In genomic region chr12:60231976-60232907, GRCh38 we compare ENCODE assay signal across 25 cellular contexts.
"Had no signal": no experiment of that assay in that cellular context is flagged by ENCODE, and none has a peak within 500 bp of the region (broad histone marks: within the 10 kb centered on the region; RNA-seq: fewer than 3 reads in every experiment).

No MANE protein-coding gene starts in this region.

- H3K27ac Mint-ChIP-seq: endodermal cell; naive thymus-derived CD8-positive, alpha-beta T cell; nephron progenitor cell; stimulated activated naive B cell treated with anti-CD40 and anti-IgM and Interleukin-4, amounts not matched to agents 10 μg/mL and 1 μg/mL and 100 μg/mL, for 72 hours; stimulated activated naive CD8-positive, alpha-beta T cell treated with anti-CD3 and anti-CD28 coated beads, Interleukin-15, Interleukin-2, amounts not matched to agents 100 ng/mL and 50 ng/mL, for 24 hours had no signal

- FAIRE-seq: colon, keratinocyte had no signal

- H3K36me3 ChIP-seq: heart right ventricle, prostate gland, thoracic aorta, tibial nerve, upper lobe of right lung, uterus had no signal

- H3K36me3 Mint-ChIP-seq: naive thymus-derived CD8-positive, alpha-beta T cell; stimulated activated naive B cell treated with anti-CD40 and anti-IgM and Interleukin-4, amounts not matched to agents 10 μg/mL and 1 μg/mL and 100 μg/mL, for 72 hours had no signal

- H3K4me1 ChIP-seq: foreskin keratinocyte, heart right ventricle, prostate gland, tibial nerve, upper lobe of right lung, uterus had no signal

- H3K4me1 Mint-ChIP-seq: naive thymus-derived CD8-positive, alpha-beta T cell; nephron progenitor cell; stimulated activated naive B cell treated with anti-CD40 and anti-IgM and Interleukin-4, amounts not matched to agents 10 μg/mL and 1 μg/mL and 100 μg/mL, for 72 hours had no signal

- DNase-seq: effector CD8-positive, alpha-beta T cell; endodermal cell; foreskin keratinocyte; glutamatergic neuron; heart right ventricle; hippocampal formation; naive thymus-derived CD8-positive, alpha-beta T cell; nephron progenitor cell; nucleus accumbens; right cardiac atrium; stimulated activated CD4-positive, alpha-beta T cell treated with anti-CD3 and anti-CD28 coated beads, Interleukin-15, amount 100 ng/mL, for 24 hours; stimulated activated CD4-positive, alpha-beta T cell treated with anti-CD3 and anti-CD28 coated beads, Interleukin-2, amount 100 ng/mL, for 48 hours; stimulated activated naive B cell treated with anti-CD40 and anti-IgM and Interleukin-4, amounts not matched to agents 10 μg/mL and 1 μg/mL and 100 μg/mL, for 72 hours; upper lobe of right lung; uterus had no signal

- H3K9me3 ChIP-seq: prostate gland, thoracic aorta, tibial nerve, upper lobe of right lung, uterus had no signal

- H3K27me3 Mint-ChIP-seq: naive thymus-derived CD8-positive, alpha-beta T cell; stimulated activated naive B cell treated with anti-CD40 and anti-IgM and Interleukin-4, amounts not matched to agents 10 μg/mL and 1 μg/mL and 100 μg/mL, for 72 hours; stimulated activated naive CD8-positive, alpha-beta T cell treated with anti-CD3 and anti-CD28 coated beads, Interleukin-15, Interleukin-2, amounts not matched to agents 100 ng/mL and 50 ng/mL, for 24 hours had no signal

- H3K27me3 ChIP-seq: foreskin keratinocyte, heart right ventricle, tibial nerve, upper lobe of right lung, uterus had no signal

- H3K4me3 Mint-ChIP-seq: endodermal cell; naive thymus-derived CD8-positive, alpha-beta T cell; nephron progenitor cell; stimulated activated naive B cell treated with anti-CD40 and anti-IgM and Interleukin-4, amounts not matched to agents 10 μg/mL and 1 μg/mL and 100 μg/mL, for 72 hours; stimulated activated naive CD8-positive, alpha-beta T cell treated with anti-CD3 and anti-CD28 coated beads, Interleukin-15, Interleukin-2, amounts not matched to agents 100 ng/mL and 50 ng/mL, for 24 hours had no signal

- ATAC-seq: esophagus mucosa; foreskin keratinocyte; heart right ventricle; naive thymus-derived CD8-positive, alpha-beta T cell; right cardiac atrium; stimulated activated naive B cell treated with anti-CD40 and anti-IgM and Interleukin-4, amounts not matched to agents 10 μg/mL and 1 μg/mL and 100 μg/mL, for 72 hours; upper lobe of right lung had no signal

- H3K4me3 ChIP-seq: heart right ventricle, lung, prostate gland, skin epidermis, thoracic aorta, tibial nerve, upper lobe of right lung, uterus had no signal

- H3K27ac ChIP-seq: epithelial cell of prostate, foreskin keratinocyte, heart right ventricle, prostate gland, skin epidermis, thoracic aorta, tibial nerve, upper lobe of right lung, uterus had no signal

- H3K9me3 Mint-ChIP-seq: endodermal cell, nephron progenitor cell had no signal
